ENCODE assay signal across 8 cellular contexts in genomic region chr6:7261030-7261841, GRCh38.
DNase-seq lines count a peak whose midpoint lies in the region; ATAC-seq and TF ChIP-seq lines count a peak whose summit lies in the region.

No MANE protein-coding gene starts in this region.

- DNase-seq in activated T-cell treated with anti-CD3 and anti-CD28 coated beads for 1 hour (ENCODE audit: low read depth) (peak; percentile 7), NCI-H2227 (lab: John Stamatoyannopoulos, UW; ENCODE audit: unreplicated experiment) (peak; percentile 92), epithelial cell of esophagus (ENCODE audit: low read depth) (peak; percentile 90), midbrain (lab: John Stamatoyannopoulos, UW) (peak; percentile 75)
- DNase-seq in activated T-cell treated with anti-CD3 and anti-CD28 coated beads, Interleukin-2, amount 50 U/mL, for 1 hour, result no peak
- peak; percentile 18 for DNase-seq in activated CD4-positive, alpha-beta T cell treated with anti-CD3 and anti-CD28 coated beads, Interleukin-2, amount 50 U/mL, for 1 hour
- peak; percentile 15 for DNase-seq in stimulated activated CD8-positive, alpha-beta memory T cell treated with anti-CD3 and anti-CD28 coated beads, Interleukin-4, amount 100 ng/mL, for 24 hours (ENCODE audit: low read depth)

- TF ChIP-seq CTCF in epithelial cell of esophagus (IDR thresholded peaks at IDR 0.05; ENCODE audit: insufficient read depth, low read depth, low read length, missing control alignments), result no peak

- H3K4me3 ChIP-seq in epithelial cell of esophagus (ENCODE audit: low read length), result peak overlapping the region; percentile 64

- ATAC-seq in HG02852 (IDR thresholded peaks at IDR 0.05; ENCODE audit: unreplicated experiment), result peak; percentile 79
